In genomic region chr19:40365613-40366401, GRCh38 we compare ENCODE assay signal across 9 cellular contexts. TPM values are rescaled to one million over a fixed set of nuclear protein-coding genes. Genes with fewer than 3 reads are reported as not detected.
DNase-seq lines count a peak whose midpoint lies in the region; ATAC-seq and TF ChIP-seq lines count a peak whose summit lies in the region.
"Had no signal": no experiment of that assay in that cellular context is flagged by ENCODE, and none has a peak within 500 bp of the region (broad histone marks: within the 10 kb centered on the region; RNA-seq: fewer than 3 reads in every experiment).

No MANE protein-coding gene starts in this region.

- H3K79me1 ChIP-seq in neuronal stem cell (ENCODE audit: low read depth, low read length), result no peaks in the 10 kb centered on the region

- WGBS in neuronal stem cell (ENCODE audit: extremely low coverage in 2 of 2, insufficient read length in 2 of 2, insufficient replicate concordance in 1 of 2), 2 donors, result no CpG with 5 or more reads among the region's 28 CpGs
- WGBS in testis, 2 donors, result 20 to 26% methylated on average over 22 to 28 of the region's 28 CpGs

- H3K9me3 Mint-ChIP-seq in activated T-helper 2 cell treated with anti-CD3 and anti-CD28 coated beads, Interferon-gamma antibody, Interleukin-2, Interleukin-4, amounts not matched to agents 10 μg/mL and 5 μg/mL and 100 μg/mL, durations not matched to agents 14 hours and 24 hours and 36 hours, result no peaks in the 10 kb centered on the region

- no peaks in the 10 kb centered on the region for H3K9me3 ChIP-seq in neuronal stem cell (replicated peaks in 1 of 2; ENCODE audit: control insufficient read depth in 2 of 2, insufficient read depth in 1 of 2, low read depth in 1 of 2, low read length in 2 of 2)
- H3K9me3 ChIP-seq in testis, result no peaks in the 10 kb centered on the region

- no peak for TF ChIP-seq CTCF in testis (IDR thresholded peaks at IDR 0.05)

- H3K4me3 Mint-ChIP-seq in activated T-helper 2 cell treated with anti-CD3 and anti-CD28 coated beads, Interferon-gamma antibody, Interleukin-2, Interleukin-4, amounts not matched to agents 10 μg/mL and 5 μg/mL and 100 μg/mL, durations not matched to agents 14 hours and 24 hours and 36 hours (ENCODE audit: low read depth), result peak overlapping the region; percentile 63

- peaks cover 12% of the 10 kb centered on the region for H3K4me1 Mint-ChIP-seq in activated T-helper 2 cell treated with anti-CD3 and anti-CD28 coated beads, Interferon-gamma antibody, Interleukin-2, Interleukin-4, amounts not matched to agents 10 μg/mL and 5 μg/mL and 100 μg/mL, durations not matched to agents 14 hours and 24 hours and 36 hours (ENCODE audit: low read depth)

- ATAC-seq in GM21360 (IDR thresholded peaks at IDR 0.05; ENCODE audit: unreplicated experiment), result no peak

- no peak overlapping the region for H2BK120ac ChIP-seq in neuronal stem cell (ENCODE audit: low read depth, low read length)

- H3K27me3 ChIP-seq in neuronal stem cell (ENCODE audit: control insufficient read depth in 3 of 3, insufficient read depth in 3 of 3, low read depth in 1 of 3, low read length in 3 of 3) (no peaks in the 10 kb centered on the region), testis (no peaks in the 10 kb centered on the region)

- H3K27ac Mint-ChIP-seq in activated T-helper 2 cell treated with anti-CD3 and anti-CD28 coated beads, Interferon-gamma antibody, Interleukin-2, Interleukin-4, amounts not matched to agents 10 μg/mL and 5 μg/mL and 100 μg/mL, durations not matched to agents 14 hours and 24 hours and 36 hours, result peak overlapping the region; percentile 7

- H3K18ac ChIP-seq in neuronal stem cell (ENCODE audit: low read length), result peak overlapping the region; percentile 83

- H2BK12ac ChIP-seq in neuronal stem cell (ENCODE audit: low read length), result peak overlapping the region; percentile 63

- H3K23ac ChIP-seq in neuronal stem cell (ENCODE audit: low read depth, low read length, poor library complexity), result peak overlapping the region; percentile 96

- peak overlapping the region; percentile 83 for H3K4me2 ChIP-seq in neuronal stem cell (ENCODE audit: insufficient read depth, low read length, poor library complexity, severe bottlenecking)

- peak overlapping the region; percentile 94 for H3K9ac ChIP-seq in neuronal stem cell (ENCODE audit: low read depth, low read length, poor library complexity)

- TF ChIP-seq POLR2A in testis (IDR thresholded peaks at IDR 0.05), result no peak

- H4K91ac ChIP-seq in neuronal stem cell (ENCODE audit: low read depth, low read length, poor library complexity), result no peak overlapping the region

- H2BK5ac ChIP-seq in neuronal stem cell (ENCODE audit: low read length), result peak overlapping the region; percentile 93

- peak overlapping the region; percentile 87 for H2AFZ ChIP-seq in neuronal stem cell (ENCODE audit: low read length)

- H3K36me3 Mint-ChIP-seq in activated T-helper 2 cell treated with anti-CD3 and anti-CD28 coated beads, Interferon-gamma antibody, Interleukin-2, Interleukin-4, amounts not matched to agents 10 μg/mL and 5 μg/mL and 100 μg/mL, durations not matched to agents 14 hours and 24 hours and 36 hours (ENCODE audit: low read depth), result peaks cover 9% of the 10 kb centered on the region

- H3K4me3 ChIP-seq in neuronal stem cell (ENCODE audit: low read length in 2 of 2) (peak overlapping the region; percentile 73 to 84), testis (peak overlapping the region; percentile 13 to 46)

- no peak overlapping the region for H4K8ac ChIP-seq in neuronal stem cell (ENCODE audit: low read depth, low read length)

- in situ Hi-C loops in G401 (cut with HindIII; ENCODE audit: low sequenced_read_pairs), result no loop called here

- H3K36me3 ChIP-seq in neuronal stem cell (replicated peaks in 1 of 2; ENCODE audit: control insufficient read depth in 2 of 2, insufficient read depth in 2 of 2, low read length in 2 of 2), result peaks cover 19 to 36% of the 10 kb centered on the region in 2 donors
- no peaks in the 10 kb centered on the region for H3K36me3 ChIP-seq in testis (ENCODE audit: low read depth, missing control alignments)

- intact Hi-C loops in activated T-helper 2 cell treated with anti-CD3 and anti-CD28 coated beads, Interferon-gamma antibody, Interleukin-2, Interleukin-4, amounts not matched to agents 10 μg/mL and 5 μg/mL and 100 μg/mL, durations not matched to agents 14 hours and 24 hours and 36 hours (cut with micrococcal nuclease), result no loop called here
- intact Hi-C loops in testis (cut with DNase I; ENCODE audit: low total_unique reads), result no loop called here

- peak overlapping the region; percentile 99 for H2BK15ac ChIP-seq in neuronal stem cell (ENCODE audit: low read length)

- H3K27me3 Mint-ChIP-seq in activated T-helper 2 cell treated with anti-CD3 and anti-CD28 coated beads, Interferon-gamma antibody, Interleukin-2, Interleukin-4, amounts not matched to agents 10 μg/mL and 5 μg/mL and 100 μg/mL, durations not matched to agents 14 hours and 24 hours and 36 hours (ENCODE audit: low read depth), result no peaks in the 10 kb centered on the region

- H3K27ac ChIP-seq in neuronal stem cell (replicated peaks; ENCODE audit: low read length) (peak overlapping the region; percentile 72), testis (no peak overlapping the region)

- H2AK5ac ChIP-seq in neuronal stem cell (ENCODE audit: low read depth, low read length), result peak overlapping the region; percentile 99

- DNase-seq in G401 (ENCODE audit: low spot score) (peak; percentile 82), NCI-H2227 (lab: John Stamatoyannopoulos, UW; ENCODE audit: unreplicated experiment) (peak; percentile 98), foreskin melanocyte (peak; percentile 29), neuronal stem cell (ENCODE audit: low spot score) (peak; percentile 87), testis (peak; percentile 77), DMS79 treated with DMSO at 0.1 percent for 48 hours (lab: John Stamatoyannopoulos, UW) (no peak)
- peak; percentile 24 for DNase-seq in activated T-helper 2 cell treated with anti-CD3 and anti-CD28 coated beads, Interferon-gamma antibody, Interleukin-2, Interleukin-4, amounts not matched to agents 10 μg/mL and 5 μg/mL and 100 μg/mL, durations not matched to agents 14 hours and 24 hours and 36 hours (ENCODE audit: low spot score)

- H3K4ac ChIP-seq in neuronal stem cell (ENCODE audit: low read length), result no peak overlapping the region

- H3K14ac ChIP-seq in neuronal stem cell (ENCODE audit: low read length), result no peak overlapping the region

- H3K4me1 ChIP-seq in neuronal stem cell (ENCODE audit: control insufficient read depth in 2 of 2, insufficient read depth in 1 of 2, low read depth in 1 of 2, low read length in 2 of 2), result peaks cover 12 to 16% of the 10 kb centered on the region in 2 donors
- peaks cover 3% of the 10 kb centered on the region for H3K4me1 ChIP-seq in testis

RNA-seq across cellular contexts. Expression of gene PLD3, which starts 17.3 kb away (rescaled TPM):
- total RNA-seq in G401 (2014; rRNA removed; shearing (Covaris generic)), result 232 and 245 TPM in 2 replicates
- total RNA-seq in activated T-helper 2 cell treated with anti-CD3 and anti-CD28 coated beads, Interferon-gamma antibody, Interleukin-2, Interleukin-4, amounts not matched to agents 10 μg/mL and 5 μg/mL and 100 μg/mL, durations not matched to agents 14 hours and 24 hours and 36 hours, result 59.2 and 60.1 TPM in 2 replicates
- polyA plus RNA-seq in neuronal stem cell (2013, experiment 1 of 2), result 175 TPM
- polyA plus RNA-seq in neuronal stem cell (2013, experiment 2 of 2), result 166 TPM
- 100 to 1,000 TPM; 277 to 533 TPM for total RNA-seq in testis
- 219 TPM for polyA plus RNA-seq in testis (ENCODE audit: insufficient read depth, low read depth, low replicate concordance)

RNA-seq across cellular contexts. Expression of gene C19orf47, which starts 17.6 kb away (rescaled TPM):
- total RNA-seq in G401 (2014; rRNA removed; shearing (Covaris generic)), result 7.7 and 22.5 TPM in 2 replicates
- 22.4 and 25.1 TPM in 2 replicates for total RNA-seq in activated T-helper 2 cell treated with anti-CD3 and anti-CD28 coated beads, Interferon-gamma antibody, Interleukin-2, Interleukin-4, amounts not matched to agents 10 μg/mL and 5 μg/mL and 100 μg/mL, durations not matched to agents 14 hours and 24 hours and 36 hours
- polyA plus RNA-seq in neuronal stem cell (2013, experiment 1 of 2), result 12.3 TPM
- polyA plus RNA-seq in neuronal stem cell (2013, experiment 2 of 2), result 12.6 TPM
- total RNA-seq in testis, result 10 to 100 TPM; 48.9 to 57.1 TPM
- 62.2 TPM for polyA plus RNA-seq in testis (ENCODE audit: insufficient read depth, low read depth, low replicate concordance)

RNA-seq across cellular contexts. Expression of gene HIPK4, which starts 24.2 kb away (rescaled TPM):
- total RNA-seq in G401 (2014; rRNA removed; shearing (Covaris generic)), result not detected in 2 replicates
- 0.07 TPM in 1 of 2 replicates, not detected in the other for total RNA-seq in activated T-helper 2 cell treated with anti-CD3 and anti-CD28 coated beads, Interferon-gamma antibody, Interleukin-2, Interleukin-4, amounts not matched to agents 10 μg/mL and 5 μg/mL and 100 μg/mL, durations not matched to agents 14 hours and 24 hours and 36 hours
- polyA plus RNA-seq in neuronal stem cell (2013, experiment 1 of 2), result 0.29 TPM
- 0.28 TPM for polyA plus RNA-seq in neuronal stem cell (2013, experiment 2 of 2)
- total RNA-seq in testis, result 10 to 100 TPM; 13.7 to 30.3 TPM
- 32.8 TPM for polyA plus RNA-seq in testis (ENCODE audit: insufficient read depth, low read depth, low replicate concordance)
- total RNA-seq: NCI-H460 had no signal

RNA-seq across cellular contexts. Expression of gene PRX, which starts 47.4 kb away (rescaled TPM):
- 5.6 and 5.9 TPM in 2 replicates for total RNA-seq in G401 (2014; rRNA removed; shearing (Covaris generic))
- 0.83 and 0.87 TPM in 2 replicates for total RNA-seq in activated T-helper 2 cell treated with anti-CD3 and anti-CD28 coated beads, Interferon-gamma antibody, Interleukin-2, Interleukin-4, amounts not matched to agents 10 μg/mL and 5 μg/mL and 100 μg/mL, durations not matched to agents 14 hours and 24 hours and 36 hours
- 1.9 TPM for polyA plus RNA-seq in neuronal stem cell (2013, experiment 1 of 2)
- polyA plus RNA-seq in neuronal stem cell (2013, experiment 2 of 2), result 1.9 TPM
- 1 to 10 TPM; 4.9 to 5.1 TPM for total RNA-seq in testis
- 3.6 TPM for polyA plus RNA-seq in testis (ENCODE audit: insufficient read depth, low read depth, low replicate concordance)

RNA-seq across cellular contexts. Expression of gene SERTAD1, which starts 60.0 kb away (rescaled TPM):
- total RNA-seq in G401 (2014; rRNA removed; shearing (Covaris generic)), result 24.4 and 42.0 TPM in 2 replicates
- 17.5 and 18.1 TPM in 2 replicates for total RNA-seq in activated T-helper 2 cell treated with anti-CD3 and anti-CD28 coated beads, Interferon-gamma antibody, Interleukin-2, Interleukin-4, amounts not matched to agents 10 μg/mL and 5 μg/mL and 100 μg/mL, durations not matched to agents 14 hours and 24 hours and 36 hours
- polyA plus RNA-seq in neuronal stem cell (2013, experiment 1 of 2), result 2.7 TPM
- 2.7 TPM for polyA plus RNA-seq in neuronal stem cell (2013, experiment 2 of 2)
- total RNA-seq in testis, result 10 to 100 TPM in 1 of 2 donors, 1 to 10 TPM in 1; 8.6 to 10.9 TPM
- 8.3 TPM for polyA plus RNA-seq in testis (ENCODE audit: insufficient read depth, low read depth, low replicate concordance)

Comparison
In these comparisons a context has a peak if more than half of its experiments do, and no peak if none do; other contexts are left out.
1. RNA of gene HIPK4, which starts 24.2 kb away (total RNA-seq): 13.7 to 30.3 TPM in testis; 0.07 TPM in activated T-helper 2 cell treated with anti-CD3 and anti-CD28 coated beads, Interferon-gamma antibody, Interleukin-2, Interleukin-4, amounts not matched to agents 10 μg/mL and 5 μg/mL and 100 μg/mL, durations not matched to agents 14 hours and 24 hours and 36 hours and not detected in G401; every median in the first group is over 10 times any median in the second.